Comparison of ENCODE assay signal across 8 cellular contexts in the genomic region with DNA sequence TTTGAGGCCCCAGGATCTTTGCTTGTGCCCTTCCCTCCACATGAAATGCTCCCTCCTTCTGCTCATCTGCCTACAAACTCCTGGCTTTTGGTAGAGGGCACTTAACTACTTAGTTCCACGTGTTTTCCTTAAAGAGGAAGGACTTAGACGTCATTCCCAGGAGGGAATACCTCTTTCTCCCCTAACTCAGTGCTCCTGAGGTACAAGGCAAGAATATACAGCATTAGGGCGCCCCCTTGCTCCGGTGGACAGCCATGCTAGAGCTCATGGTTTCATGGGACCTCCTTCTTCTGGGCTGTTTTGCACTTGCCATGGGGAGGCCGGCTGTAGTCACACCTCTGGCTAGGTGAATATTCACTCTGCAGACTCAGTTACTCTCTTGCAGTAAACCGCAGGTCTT.
DNase-seq lines count a peak whose midpoint lies in the region; ATAC-seq and TF ChIP-seq lines count a peak whose summit lies in the region.

No MANE protein-coding gene starts in this region.

- no peak overlapping the region for H3K4me3 ChIP-seq in liver (ENCODE audit: low read depth in 1 of 3, low read length in 3 of 3)

- no peak overlapping the region for H3K4me3 Mint-ChIP-seq in activated naive CD8-positive, alpha-beta T cell treated with anti-CD3 and anti-CD28 coated beads, Interleukin-2, amount 10 ng/mL, durations not matched to agents 7 days and 5 days

- H3K36me3 ChIP-seq in liver (ENCODE audit: control insufficient read depth in 4 of 4, insufficient read depth in 3 of 4, low read depth in 1 of 4, low read length in 3 of 4) = no peaks in the 10 kb centered on the region

- DNase-seq in COR-L47 (lab: John Stamatoyannopoulos, UW) (peak; percentile 20), NCI-H1694 (lab: John Stamatoyannopoulos, UW) (peak; percentile 68), middle frontal gyrus (ENCODE audit: extremely low spot score, low spot score) (no peak), GM03348 (ENCODE audit: low spot score) (no peak)
- peak; percentile 49 for DNase-seq in activated naive CD8-positive, alpha-beta T cell treated with anti-CD3 and anti-CD28 coated beads, Interleukin-2, amount 10 ng/mL, durations not matched to agents 7 days and 5 days

- peak; percentile 69 for TF ChIP-seq CTCF in liver (IDR thresholded peaks at IDR 0.05; ENCODE audit: low read depth, low read length, missing input control)

- ATAC-seq in GM19397 (IDR thresholded peaks at IDR 0.05; ENCODE audit: unreplicated experiment) (peak; percentile 60), HG03280 (IDR thresholded peaks at IDR 0.05; ENCODE audit: unreplicated experiment) (no peak)
- ATAC-seq in activated naive CD8-positive, alpha-beta T cell treated with anti-CD3 and anti-CD28 coated beads, Interleukin-2, amount 10 ng/mL, durations not matched to agents 7 days and 5 days (ENCODE audit: low read depth) = peak; percentile 60

- peaks cover 12% of the 10 kb centered on the region for H3K27me3 Mint-ChIP-seq in activated naive CD8-positive, alpha-beta T cell treated with anti-CD3 and anti-CD28 coated beads, Interleukin-2, amount 10 ng/mL, durations not matched to agents 7 days and 5 days

- no peaks in the 10 kb centered on the region for H3K9me3 Mint-ChIP-seq in activated naive CD8-positive, alpha-beta T cell treated with anti-CD3 and anti-CD28 coated beads, Interleukin-2, amount 10 ng/mL, durations not matched to agents 7 days and 5 days

- no peak overlapping the region for H3K27ac Mint-ChIP-seq in activated naive CD8-positive, alpha-beta T cell treated with anti-CD3 and anti-CD28 coated beads, Interleukin-2, amount 10 ng/mL, durations not matched to agents 7 days and 5 days

- POLR2A ChIA-PET in activated naive CD8-positive, alpha-beta T cell treated with anti-CD3 and anti-CD28 coated beads, Interleukin-2, amount 10 ng/mL, durations not matched to agents 7 days and 5 days (lab: Charles Lee) = no interaction called here

- no peak overlapping the region for H3K27ac ChIP-seq in liver (ENCODE audit: low read depth in 1 of 2, low read length in 2 of 2)

- H3K4me1 Mint-ChIP-seq in activated naive CD8-positive, alpha-beta T cell treated with anti-CD3 and anti-CD28 coated beads, Interleukin-2, amount 10 ng/mL, durations not matched to agents 7 days and 5 days = peaks cover 11% of the 10 kb centered on the region

- no peaks in the 10 kb centered on the region for H3K4me1 ChIP-seq in liver (ENCODE audit: control insufficient read depth in 4 of 4, insufficient read depth in 4 of 4, low read length in 3 of 4)

- TF ChIP-seq RAD21 in liver (IDR thresholded peaks at IDR 0.05) = peak; percentile 87 to 90

- no peaks in the 10 kb centered on the region for H3K9me3 ChIP-seq in liver (ENCODE audit: control insufficient read depth in 4 of 4, low read length in 3 of 4)

- H3K27me3 ChIP-seq in liver (ENCODE audit: control insufficient read depth in 4 of 4, insufficient read depth in 4 of 4, low read length in 3 of 4) = peaks cover 0 to 4% (median under 1%) of the 10 kb centered on the region in 4 donors

- no peak overlapping the region for H3K9ac ChIP-seq in liver (ENCODE audit: low read depth in 1 of 2, low read length in 2 of 2)

- WGBS in liver = 18% methylated on average over 6 of the region's 6 CpGs

- H3K36me3 Mint-ChIP-seq in activated naive CD8-positive, alpha-beta T cell treated with anti-CD3 and anti-CD28 coated beads, Interleukin-2, amount 10 ng/mL, durations not matched to agents 7 days and 5 days = no peaks in the 10 kb centered on the region

TF ChIP-seq in liver, 16 proteins besides CTCF, POLR2A, EP300 and RAD21:
- TF ChIP-seq, protein P1, sequence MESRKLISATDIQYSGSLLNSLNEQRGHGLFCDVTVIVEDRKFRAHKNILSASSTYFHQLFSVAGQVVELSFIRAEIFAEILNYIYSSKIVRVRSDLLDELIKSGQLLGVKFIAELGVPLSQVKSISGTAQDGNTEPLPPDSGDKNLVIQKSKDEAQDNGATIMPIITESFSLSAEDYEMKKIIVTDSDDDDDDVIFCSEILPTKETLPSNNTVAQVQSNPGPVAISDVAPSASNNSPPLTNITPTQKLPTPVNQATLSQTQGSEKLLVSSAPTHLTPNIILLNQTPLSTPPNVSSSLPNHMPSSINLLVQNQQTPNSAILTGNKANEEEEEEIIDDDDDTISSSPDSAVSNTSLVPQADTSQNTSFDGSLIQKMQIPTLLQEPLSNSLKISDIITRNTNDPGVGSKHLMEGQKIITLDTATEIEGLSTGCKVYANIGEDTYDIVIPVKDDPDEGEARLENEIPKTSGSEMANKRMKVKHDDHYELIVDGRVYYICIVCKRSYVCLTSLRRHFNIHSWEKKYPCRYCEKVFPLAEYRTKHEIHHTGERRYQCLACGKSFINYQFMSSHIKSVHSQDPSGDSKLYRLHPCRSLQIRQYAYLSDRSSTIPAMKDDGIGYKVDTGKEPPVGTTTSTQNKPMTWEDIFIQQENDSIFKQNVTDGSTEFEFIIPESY (IDR thresholded peaks at IDR 0.05) = no peak
- TF ChIP-seq JUND (IDR thresholded peaks at IDR 0.05) (no peak), GABPA (IDR thresholded peaks at IDR 0.05 in 1 of 2, conservative IDR thresholded peaks at IDR 0.05 in 1 of 2) (no peak), HNF4G (IDR thresholded peaks at IDR 0.05) (no peak), RXRA (IDR thresholded peaks at IDR 0.05) (no peak), TAF1 (conservative IDR thresholded peaks at IDR 0.05) (no peak), FOXA1 (IDR thresholded peaks at IDR 0.05) (no peak), FOXA2 (IDR thresholded peaks at IDR 0.05) (no peak)
- TF ChIP-seq, protein P2, sequence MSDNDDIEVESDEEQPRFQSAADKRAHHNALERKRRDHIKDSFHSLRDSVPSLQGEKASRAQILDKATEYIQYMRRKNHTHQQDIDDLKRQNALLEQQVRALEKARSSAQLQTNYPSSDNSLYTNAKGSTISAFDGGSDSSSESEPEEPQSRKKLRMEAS (IDR thresholded peaks at IDR 0.05) = no peak
- TF ChIP-seq, protein P3, sequence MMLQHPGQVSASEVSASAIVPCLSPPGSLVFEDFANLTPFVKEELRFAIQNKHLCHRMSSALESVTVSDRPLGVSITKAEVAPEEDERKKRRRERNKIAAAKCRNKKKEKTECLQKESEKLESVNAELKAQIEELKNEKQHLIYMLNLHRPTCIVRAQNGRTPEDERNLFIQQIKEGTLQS (IDR thresholded peaks at IDR 0.05) = no peak
- TF ChIP-seq, protein P4, sequence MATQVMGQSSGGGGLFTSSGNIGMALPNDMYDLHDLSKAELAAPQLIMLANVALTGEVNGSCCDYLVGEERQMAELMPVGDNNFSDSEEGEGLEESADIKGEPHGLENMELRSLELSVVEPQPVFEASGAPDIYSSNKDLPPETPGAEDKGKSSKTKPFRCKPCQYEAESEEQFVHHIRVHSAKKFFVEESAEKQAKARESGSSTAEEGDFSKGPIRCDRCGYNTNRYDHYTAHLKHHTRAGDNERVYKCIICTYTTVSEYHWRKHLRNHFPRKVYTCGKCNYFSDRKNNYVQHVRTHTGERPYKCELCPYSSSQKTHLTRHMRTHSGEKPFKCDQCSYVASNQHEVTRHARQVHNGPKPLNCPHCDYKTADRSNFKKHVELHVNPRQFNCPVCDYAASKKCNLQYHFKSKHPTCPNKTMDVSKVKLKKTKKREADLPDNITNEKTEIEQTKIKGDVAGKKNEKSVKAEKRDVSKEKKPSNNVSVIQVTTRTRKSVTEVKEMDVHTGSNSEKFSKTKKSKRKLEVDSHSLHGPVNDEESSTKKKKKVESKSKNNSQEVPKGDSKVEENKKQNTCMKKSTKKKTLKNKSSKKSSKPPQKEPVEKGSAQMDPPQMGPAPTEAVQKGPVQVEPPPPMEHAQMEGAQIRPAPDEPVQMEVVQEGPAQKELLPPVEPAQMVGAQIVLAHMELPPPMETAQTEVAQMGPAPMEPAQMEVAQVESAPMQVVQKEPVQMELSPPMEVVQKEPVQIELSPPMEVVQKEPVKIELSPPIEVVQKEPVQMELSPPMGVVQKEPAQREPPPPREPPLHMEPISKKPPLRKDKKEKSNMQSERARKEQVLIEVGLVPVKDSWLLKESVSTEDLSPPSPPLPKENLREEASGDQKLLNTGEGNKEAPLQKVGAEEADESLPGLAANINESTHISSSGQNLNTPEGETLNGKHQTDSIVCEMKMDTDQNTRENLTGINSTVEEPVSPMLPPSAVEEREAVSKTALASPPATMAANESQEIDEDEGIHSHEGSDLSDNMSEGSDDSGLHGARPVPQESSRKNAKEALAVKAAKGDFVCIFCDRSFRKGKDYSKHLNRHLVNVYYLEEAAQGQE (IDR thresholded peaks at IDR 0.05) = no peak

Comparison
In these comparisons a context has a peak if more than half of its experiments do, and no peak if none do; other contexts are left out.
1. DNase-seq: peak in COR-L47 (single experiment), NCI-H1694 (single experiment) and activated naive CD8-positive, alpha-beta T cell treated with anti-CD3 and anti-CD28 coated beads, Interleukin-2, amount 10 ng/mL, durations not matched to agents 7 days and 5 days (single experiment); none in middle frontal gyrus (single experiment) and GM03348 (single experiment).